Comparison of ENCODE assay signal across 1 cellular context in genomic region chr19:38006361-38007045, GRCh38.
TF ChIP-seq lines count a peak whose summit lies in the region.

No MANE protein-coding gene starts in this region.

TF ChIP-seq in GM12878, 131 proteins besides CTCF, POLR2A, EP300 and RAD21 (continued from another document):
- TF ChIP-seq ZNF687 (IDR thresholded peaks at IDR 0.05) (peak; percentile 98), GATAD2B (conservative IDR thresholded peaks at IDR 0.05; ENCODE audit: low read depth) (peak; percentile 77), HDAC2 (IDR thresholded peaks at IDR 0.05) (no peak), NR2F1 (conservative IDR thresholded peaks at IDR 0.05) (peak; percentile 37), SMC3 (IDR thresholded peaks at IDR 0.05; ENCODE audit: borderline replicate concordance, low read length) (no peak), CUX1 (IDR thresholded peaks at IDR 0.05; ENCODE audit: insufficient replicate concordance, low read depth, low read length) (no peak), NBN (IDR thresholded peaks at IDR 0.05) (peak; percentile 50; the same call in 1 of the 2 replicates), MTA2 (IDR thresholded peaks at IDR 0.05; ENCODE audit: low read depth) (peak; percentile 79), DPF2 (IDR thresholded peaks at IDR 0.05) (0 out of 2 replicates have a peak, but pooled peaks have one; percentile 61), ZNF592 (IDR thresholded peaks at IDR 0.05) (peak; percentile 75; the same call in 1 of the 2 replicates), MEF2B (IDR thresholded peaks at IDR 0.05; ENCODE audit: partially characterized antibody, poor library complexity, severe bottlenecking) (peak; percentile 68), EGR1 (IDR thresholded peaks at IDR 0.05; ENCODE audit: borderline replicate concordance in 1 of 2, low read depth in 2 of 2, low read length in 2 of 2) (no peak), BHLHE40 (IDR thresholded peaks at IDR 0.05; ENCODE audit: borderline replicate concordance in 1 of 2, low read depth in 2 of 2, low read length in 1 of 2) (peak; percentile 47 to 72; a peak in 3 of 4 replicates), PRDM15 (CRISPR knock-in tag; IDR thresholded peaks at IDR 0.05) (no peak), ATF2 (IDR thresholded peaks at IDR 0.05; ENCODE audit: low read length) (no peak), TARDBP (IDR thresholded peaks at IDR 0.05; ENCODE audit: borderline replicate concordance) (no peak), BMI1 (IDR thresholded peaks at IDR 0.05; ENCODE audit: borderline replicate concordance) (no peak), IKZF1 (conservative IDR thresholded peaks at IDR 0.05) (peak; percentile 91), EED (IDR thresholded peaks at IDR 0.05; ENCODE audit: low read depth) (peak; percentile 40), FOS (IDR thresholded peaks at IDR 0.05; ENCODE audit: borderline replicate concordance, extremely low read depth, insufficient read length) (no peak), IKZF2 (IDR thresholded peaks at IDR 0.05) (peak; percentile 72 to 81), ELK1 (IDR thresholded peaks at IDR 0.05; ENCODE audit: low read depth, low read length) (no peak), PML (IDR thresholded peaks at IDR 0.05; ENCODE audit: low read length) (no peak), CBX5 (IDR thresholded peaks at IDR 0.05; ENCODE audit: low read depth) (no peak), SRF (IDR thresholded peaks at IDR 0.05; ENCODE audit: low read depth in 2 of 2, low read length in 2 of 2) (peak; percentile 72 to 84; a peak in 3 of 4 replicates), CHD4 (IDR thresholded peaks at IDR 0.05) (0 out of 2 replicates have a peak, but pooled peaks have one; percentile 30), RCOR1 (conservative IDR thresholded peaks at IDR 0.05; ENCODE audit: low read depth, low read length) (no peak), PAX5 (IDR thresholded peaks at IDR 0.05; ENCODE audit: borderline replicate concordance, low read depth, low read length) (peak; percentile 39; the same call in 1 of the 2 replicates), LARP7 (IDR thresholded peaks at IDR 0.05) (no peak)
TF ChIP-seq in GM12878: peak in this region for 17.
